Comparison of ENCODE assay signal across 37 cellular contexts in genomic region chr10:117782276-117782675, GRCh38.
"Had no signal": no experiment of that assay in that cellular context is flagged by ENCODE, and none has a peak within 500 bp of the region (broad histone marks: within the 10 kb centered on the region; RNA-seq: fewer than 3 reads in every experiment).

No MANE protein-coding gene starts in this region.

- H3K4me3 Mint-ChIP-seq: activated B cell treated with CpG ODN at 0.5 μM for 24 hours; activated CD4-positive, alpha-beta memory T cell treated with anti-CD3 and anti-CD28 coated beads for 36 hours; activated naive CD4-positive, alpha-beta T cell treated with anti-CD3 and anti-CD28 coated beads, Interleukin-2, amount 10 ng/mL, durations not matched to agents 7 days and 5 days; activated naive CD8-positive, alpha-beta T cell; activated naive CD8-positive, alpha-beta T cell treated with anti-CD3 and anti-CD28 coated beads, Interleukin-2, amount 50 U/mL, for 24 hours; brain had no signal

- H3K4me1 Mint-ChIP-seq: activated B cell treated with CpG ODN at 0.5 μM for 24 hours; activated naive CD4-positive, alpha-beta T cell treated with anti-CD3 and anti-CD28 coated beads, Interleukin-2, amount 10 ng/mL, durations not matched to agents 7 days and 5 days; activated naive CD8-positive, alpha-beta T cell treated with anti-CD3 and anti-CD28 coated beads, Interleukin-2, amount 50 U/mL, for 24 hours had no signal

- ATAC-seq: activated naive CD8-positive, alpha-beta T cell treated with anti-CD3 and anti-CD28 coated beads, Interleukin-2, amount 50 U/mL, for 24 hours; Right ventricle myocardium inferior; SK-N-SH treated with all-trans-retinoic acid at 6 μM for 48 hours had no signal

- H3K36me3 Mint-ChIP-seq: activated CD4-positive, alpha-beta memory T cell treated with anti-CD3 and anti-CD28 coated beads for 36 hours; activated naive CD4-positive, alpha-beta T cell treated with anti-CD3 and anti-CD28 coated beads, Interleukin-2, amount 10 ng/mL, durations not matched to agents 7 days and 5 days; activated naive CD8-positive, alpha-beta T cell; brain had no signal

- H3K27ac Mint-ChIP-seq: activated B cell treated with CpG ODN at 0.5 μM for 24 hours; activated CD4-positive, alpha-beta memory T cell treated with anti-CD3 and anti-CD28 coated beads for 36 hours; activated naive CD4-positive, alpha-beta T cell treated with anti-CD3 and anti-CD28 coated beads, Interleukin-2, amount 10 ng/mL, durations not matched to agents 7 days and 5 days; activated naive CD8-positive, alpha-beta T cell; activated naive CD8-positive, alpha-beta T cell treated with anti-CD3 and anti-CD28 coated beads, Interleukin-2, amount 50 U/mL, for 24 hours had no signal

- DNase-seq: activated B cell treated with CpG ODN at 0.5 μM for 24 hours; activated CD4-positive, alpha-beta memory T cell treated with anti-CD3 and anti-CD28 coated beads for 36 hours; activated CD4-positive, alpha-beta T cell treated with anti-CD3 and anti-CD28 coated beads for 4 hours; activated CD4-positive, alpha-beta T cell treated with anti-CD3 and anti-CD28 coated beads, Interleukin-2, amount 50 U/mL, for 1 hour; activated CD4-positive, CD25-positive, alpha-beta regulatory T cell treated with anti-CD3 and anti-CD28 coated beads, Interleukin-2, amount 50 U/mL, for 72 hours; activated CD8-positive, alpha-beta memory T cell treated with anti-CD3 and anti-CD28 coated beads, Interleukin-2, amount 50 U/mL, for 4 hours; activated effector memory CD4-positive, alpha-beta T cell treated with Interleukin-2 at 50 U/mL for 16 hours; activated naive CD4-positive, alpha-beta T cell treated with anti-CD3 and anti-CD28 coated beads, Interleukin-2, amount 10 ng/mL, durations not matched to agents 7 days and 5 days; activated naive CD8-positive, alpha-beta T cell treated with anti-CD3 and anti-CD28 coated beads, Interleukin-2, amount 50 U/mL, for 24 hours; activated T-cell treated with anti-CD3 and anti-CD28 coated beads for 4 hours; activated T-cell treated with anti-CD3 and anti-CD28 coated beads, Interleukin-2, amount 50 U/mL, for 48 hours; anterior cingulate cortex; Karpas-422; KBM-7; MM.1S; MV-4-11; NCI-H1092; NCI-H1436 treated with DMSO at 0.1 percent for 48 hours; NCI-H1694 treated with DMSO at 0.1 percent for 48 hours; NCI-H2029; NCI-H2107; NCI-H2171; NCI-H510A; NCI-H526; NCI-H748 treated with DMSO at 0.1 percent for 48 hours; NK-92 treated with Interleukin-12 subunit alpha and Interleukin-12 subunit beta, amount 100 ng/mL, for 24 hours; PC-9; SIG-M5; T-helper 1 cell; T-helper 2 cell; T-helper 9 cell had no signal

- H3K4me2 ChIP-seq: PC-9 had no signal

- H3K27me3 Mint-ChIP-seq: activated B cell treated with CpG ODN at 0.5 μM for 24 hours; activated naive CD4-positive, alpha-beta T cell treated with anti-CD3 and anti-CD28 coated beads, Interleukin-2, amount 10 ng/mL, durations not matched to agents 7 days and 5 days; activated naive CD8-positive, alpha-beta T cell had no signal

- H3K27ac ChIP-seq: PC-9, RWPE1, VCaP had no signal

- H2AFZ ChIP-seq: PC-9 had no signal

- H3K9me3 Mint-ChIP-seq: activated B cell treated with CpG ODN at 0.5 μM for 24 hours; activated CD4-positive, alpha-beta memory T cell treated with anti-CD3 and anti-CD28 coated beads for 36 hours; activated naive CD4-positive, alpha-beta T cell treated with anti-CD3 and anti-CD28 coated beads, Interleukin-2, amount 10 ng/mL, durations not matched to agents 7 days and 5 days had no signal

- H3K4me3 ChIP-seq: PC-9 had no signal
